Comparison of ENCODE assay signal across 9 cellular contexts in genomic region chr6:54179152-54179551, GRCh38.
"Had no signal": no experiment of that assay in that cellular context is flagged by ENCODE, and none has a peak within 500 bp of the region (broad histone marks: within the 10 kb centered on the region; RNA-seq: fewer than 3 reads in every experiment).

No MANE protein-coding gene starts in this region.

- H3K27ac Mint-ChIP-seq: GM23338, H9, HFFc6 had no signal

- H3K4me1 ChIP-seq: HAP-1 had no signal

- H3K4me3 ChIP-seq: GM23248, GM23338, HAP-1 had no signal

- H3K9me3 Mint-ChIP-seq: HFFc6 had no signal

- H3K9me3 ChIP-seq: HAP-1 had no signal

- ATAC-seq: GM23338, HCT116 had no signal

- H3K4me3 Mint-ChIP-seq: GM23338, H9, HFFc6 had no signal

- H3K27ac ChIP-seq: GM23248 had no signal

- DNase-seq: GM23248, GOT3, H7, H9, HCEC 1CT, HFFc6 had no signal

- H3K36me3 ChIP-seq: HAP-1 had no signal

- H3K9ac ChIP-seq: GM23248 had no signal
